In the genomic region with DNA sequence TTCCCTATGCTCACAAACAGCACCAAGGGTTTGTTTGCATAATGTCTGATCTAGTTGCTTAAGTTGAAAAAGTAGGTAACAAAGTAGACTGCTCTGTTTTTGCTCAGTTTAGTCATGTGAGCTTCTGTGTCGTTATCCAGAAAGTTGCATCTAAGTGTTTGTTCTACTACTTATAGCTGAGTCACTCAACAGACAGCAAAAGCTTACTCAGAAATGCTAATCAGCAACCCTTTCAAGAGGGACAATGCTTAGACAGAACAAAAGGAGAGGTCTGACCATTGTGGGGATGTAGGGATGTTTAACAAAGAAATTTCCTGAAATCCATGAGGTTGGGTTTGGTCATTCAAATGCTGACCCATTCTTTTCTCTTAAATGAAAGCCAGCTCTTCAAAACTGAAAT, we compare ENCODE assay signal across 17 cellular contexts.
DNase-seq lines count a peak whose midpoint lies in the region; ATAC-seq and TF ChIP-seq lines count a peak whose summit lies in the region.
"Had no signal": no experiment of that assay in that cellular context is flagged by ENCODE, and none has a peak within 500 bp of the region (broad histone marks: within the 10 kb centered on the region; RNA-seq: fewer than 3 reads in every experiment).

No MANE protein-coding gene starts in this region.

- peaks cover 21% of the 10 kb centered on the region for H3K36me3 Mint-ChIP-seq in GM23338 (ENCODE audit: low read depth)
- H3K36me3 Mint-ChIP-seq: activated CD4-positive, alpha-beta memory T cell treated with anti-CD3 and anti-CD28 coated beads for 36 hours; activated naive CD4-positive, alpha-beta T cell treated with anti-CD3 and anti-CD28 coated beads, Interleukin-2, amount 10 ng/mL, durations not matched to agents 7 days and 5 days had no signal

- H3K4me3 Mint-ChIP-seq in GM23338: no peak overlapping the region
- H3K4me3 Mint-ChIP-seq: activated CD4-positive, alpha-beta memory T cell treated with anti-CD3 and anti-CD28 coated beads for 36 hours; activated naive CD4-positive, alpha-beta T cell treated with anti-CD3 and anti-CD28 coated beads, Interleukin-2, amount 10 ng/mL, durations not matched to agents 7 days and 5 days; activated T-cell treated with anti-CD3 and anti-CD28 coated beads, Interleukin-2, amount 50 U/mL, for 24 hours had no signal

- peaks cover 12% of the 10 kb centered on the region for H3K27me3 Mint-ChIP-seq in GM23338 (ENCODE audit: insufficient read depth, low read depth, poor library complexity)

- H3F3A ChIP-seq in GM23338 (replicated peaks; ENCODE audit: low read depth): no peaks in the 10 kb centered on the region

- peak overlapping the region; percentile 79 for H3K27ac ChIP-seq in GM23338 (ENCODE audit: low read depth)
- peak overlapping the region; percentile 18 for H3K27ac ChIP-seq in mesodermal cell (ENCODE audit: low read depth, low read length, severe bottlenecking)
- H3K27ac ChIP-seq: brain microvascular endothelial cell, RWPE1 had no signal

- peak overlapping the region; percentile 58 for H3K27ac Mint-ChIP-seq in GM23338
- H3K27ac Mint-ChIP-seq: activated CD4-positive, alpha-beta memory T cell treated with anti-CD3 and anti-CD28 coated beads for 36 hours; activated naive CD4-positive, alpha-beta T cell treated with anti-CD3 and anti-CD28 coated beads, Interleukin-2, amount 10 ng/mL, durations not matched to agents 7 days and 5 days; activated T-cell treated with anti-CD3 and anti-CD28 coated beads, Interleukin-2, amount 50 U/mL, for 24 hours had no signal

- H3K9me3 Mint-ChIP-seq in GM23338: peaks cover 30% of the 10 kb centered on the region

- no peaks in the 10 kb centered on the region for H3K9me3 ChIP-seq in mesodermal cell (ENCODE audit: control insufficient read depth, low read length)

- H3K27me3 ChIP-seq in GM23338 (ENCODE audit: insufficient read depth): no peaks in the 10 kb centered on the region
- H3K27me3 ChIP-seq: brain microvascular endothelial cell had no signal

- ATAC-seq in GM23338: peak; percentile 98
- ATAC-seq: left cardiac atrium had no signal

- H3K4me1 ChIP-seq in GM23338 (ENCODE audit: insufficient read depth) (peaks cover 11% of the 10 kb centered on the region; the same call in 1 of the 2 replicates), mesodermal cell (ENCODE audit: control insufficient read depth, insufficient read depth, low read length, poor library complexity, severe bottlenecking) (no peaks in the 10 kb centered on the region)

- H2AFZ ChIP-seq in GM23338: no peak overlapping the region

- H3K79me2 ChIP-seq in GM23338 (replicated peaks; ENCODE audit: insufficient read depth): peaks cover 14% of the 10 kb centered on the region

- DNase-seq in GM23338 (ENCODE audit: low spot score) (peak; percentile 88), NCI-H460 (ENCODE audit: extremely low read depth, low read depth) (peak; percentile 6), epithelial cell of esophagus (ENCODE audit: low read depth) (peak; percentile 71), NCI-H2107 (lab: John Stamatoyannopoulos, UW) (no peak), NCI-H2081 (lab: John Stamatoyannopoulos, UW) (no peak)
- DNase-seq in activated CD4-positive, alpha-beta T cell treated with anti-CD3 and anti-CD28 coated beads for 1 hour: no peak
- DNase-seq: activated CD4-positive, alpha-beta memory T cell treated with anti-CD3 and anti-CD28 coated beads for 36 hours; activated naive CD4-positive, alpha-beta T cell treated with anti-CD3 and anti-CD28 coated beads, Interleukin-2, amount 10 ng/mL, durations not matched to agents 7 days and 5 days; activated T-cell treated with anti-CD3 and anti-CD28 coated beads, Interleukin-2, amount 50 U/mL, for 24 hours; brain microvascular endothelial cell; hippocampal formation; left cardiac atrium; MV-4-11; stimulated activated CD4-positive, alpha-beta T cell treated with anti-CD3 and anti-CD28 coated beads, Interleukin-4, amount 100 ng/mL, for 1 hour; SW 1271 had no signal

- peaks cover 7% of the 10 kb centered on the region; the same call in 2 of the 3 replicates for H3K4me1 Mint-ChIP-seq in GM23338
- H3K4me1 Mint-ChIP-seq: activated naive CD4-positive, alpha-beta T cell treated with anti-CD3 and anti-CD28 coated beads, Interleukin-2, amount 10 ng/mL, durations not matched to agents 7 days and 5 days had no signal

- peak overlapping the region; percentile 7 for H3K4me2 ChIP-seq in GM23338

- no CpG with 5 or more reads among the region's 1 CpG for WGBS in mesodermal cell (ENCODE audit: insufficient coverage in 2 of 2), 2 experiments

- H3K36me3 ChIP-seq in GM23338 (ENCODE audit: insufficient read depth) (no peaks in the 10 kb centered on the region), mesodermal cell (ENCODE audit: control insufficient read depth, insufficient read depth, low read length) (no peaks in the 10 kb centered on the region)
- H3K36me3 ChIP-seq: brain microvascular endothelial cell had no signal

- H3K4me3 ChIP-seq in GM23338 (no peak overlapping the region), epithelial cell of esophagus (ENCODE audit: low read length) (no peak overlapping the region), mesodermal cell (ENCODE audit: extremely low read depth, insufficient read depth, low read length, poor library complexity, severe bottlenecking) (no peak overlapping the region)

- no peaks in the 10 kb centered on the region for H4K20me1 ChIP-seq in GM23338 (replicated peaks; ENCODE audit: insufficient read depth)

- TF ChIP-seq CTCF in GM23338 (conservative IDR thresholded peaks at IDR 0.05; ENCODE audit: low read depth in 2 of 2) (no peak), epithelial cell of esophagus (IDR thresholded peaks at IDR 0.05; ENCODE audit: insufficient read depth, low read depth, low read length, missing control alignments) (no peak)

- H3K9me2 ChIP-seq in GM23338 (ENCODE audit: insufficient read depth): no peaks in the 10 kb centered on the region

TF ChIP-seq in GM23338, 12 proteins besides CTCF, POLR2A, EP300 and RAD21 (continues in another document):
- TF ChIP-seq JUNB (IDR thresholded peaks at IDR 0.05; ENCODE audit: unreplicated experiment): no peak
- TF ChIP-seq POLR2AphosphoS5 (IDR thresholded peaks at IDR 0.05; ENCODE audit: low read depth): no peak
- TF ChIP-seq ZNF114 (CRISPR knock-in tag; IDR thresholded peaks at IDR 0.05): no peak
- TF ChIP-seq, protein P1, sequence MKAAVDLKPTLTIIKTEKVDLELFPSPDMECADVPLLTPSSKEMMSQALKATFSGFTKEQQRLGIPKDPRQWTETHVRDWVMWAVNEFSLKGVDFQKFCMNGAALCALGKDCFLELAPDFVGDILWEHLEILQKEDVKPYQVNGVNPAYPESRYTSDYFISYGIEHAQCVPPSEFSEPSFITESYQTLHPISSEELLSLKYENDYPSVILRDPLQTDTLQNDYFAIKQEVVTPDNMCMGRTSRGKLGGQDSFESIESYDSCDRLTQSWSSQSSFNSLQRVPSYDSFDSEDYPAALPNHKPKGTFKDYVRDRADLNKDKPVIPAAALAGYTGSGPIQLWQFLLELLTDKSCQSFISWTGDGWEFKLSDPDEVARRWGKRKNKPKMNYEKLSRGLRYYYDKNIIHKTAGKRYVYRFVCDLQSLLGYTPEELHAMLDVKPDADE (IDR thresholded peaks at IDR 0.05): no peak
- TF ChIP-seq CREB1 (CRISPR knock-in tag; IDR thresholded peaks at IDR 0.05; ENCODE audit: low read depth): no peak
- TF ChIP-seq, protein P2, sequence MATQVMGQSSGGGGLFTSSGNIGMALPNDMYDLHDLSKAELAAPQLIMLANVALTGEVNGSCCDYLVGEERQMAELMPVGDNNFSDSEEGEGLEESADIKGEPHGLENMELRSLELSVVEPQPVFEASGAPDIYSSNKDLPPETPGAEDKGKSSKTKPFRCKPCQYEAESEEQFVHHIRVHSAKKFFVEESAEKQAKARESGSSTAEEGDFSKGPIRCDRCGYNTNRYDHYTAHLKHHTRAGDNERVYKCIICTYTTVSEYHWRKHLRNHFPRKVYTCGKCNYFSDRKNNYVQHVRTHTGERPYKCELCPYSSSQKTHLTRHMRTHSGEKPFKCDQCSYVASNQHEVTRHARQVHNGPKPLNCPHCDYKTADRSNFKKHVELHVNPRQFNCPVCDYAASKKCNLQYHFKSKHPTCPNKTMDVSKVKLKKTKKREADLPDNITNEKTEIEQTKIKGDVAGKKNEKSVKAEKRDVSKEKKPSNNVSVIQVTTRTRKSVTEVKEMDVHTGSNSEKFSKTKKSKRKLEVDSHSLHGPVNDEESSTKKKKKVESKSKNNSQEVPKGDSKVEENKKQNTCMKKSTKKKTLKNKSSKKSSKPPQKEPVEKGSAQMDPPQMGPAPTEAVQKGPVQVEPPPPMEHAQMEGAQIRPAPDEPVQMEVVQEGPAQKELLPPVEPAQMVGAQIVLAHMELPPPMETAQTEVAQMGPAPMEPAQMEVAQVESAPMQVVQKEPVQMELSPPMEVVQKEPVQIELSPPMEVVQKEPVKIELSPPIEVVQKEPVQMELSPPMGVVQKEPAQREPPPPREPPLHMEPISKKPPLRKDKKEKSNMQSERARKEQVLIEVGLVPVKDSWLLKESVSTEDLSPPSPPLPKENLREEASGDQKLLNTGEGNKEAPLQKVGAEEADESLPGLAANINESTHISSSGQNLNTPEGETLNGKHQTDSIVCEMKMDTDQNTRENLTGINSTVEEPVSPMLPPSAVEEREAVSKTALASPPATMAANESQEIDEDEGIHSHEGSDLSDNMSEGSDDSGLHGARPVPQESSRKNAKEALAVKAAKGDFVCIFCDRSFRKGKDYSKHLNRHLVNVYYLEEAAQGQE (IDR thresholded peaks at IDR 0.05; ENCODE audit: unreplicated experiment): no peak

Comparison
In these comparisons a context has a peak if more than half of its experiments do, and no peak if none do; other contexts are left out.
1. DNase-seq: peak in GM23338 (single experiment), NCI-H460 (single experiment) and epithelial cell of esophagus (single experiment); none in NCI-H2107 (single experiment), NCI-H2081 (0 of 2) and activated CD4-positive, alpha-beta T cell treated with anti-CD3 and anti-CD28 coated beads for 1 hour (single experiment).